1 cellular context compared by ENCODE assay signal in the genomic region with DNA sequence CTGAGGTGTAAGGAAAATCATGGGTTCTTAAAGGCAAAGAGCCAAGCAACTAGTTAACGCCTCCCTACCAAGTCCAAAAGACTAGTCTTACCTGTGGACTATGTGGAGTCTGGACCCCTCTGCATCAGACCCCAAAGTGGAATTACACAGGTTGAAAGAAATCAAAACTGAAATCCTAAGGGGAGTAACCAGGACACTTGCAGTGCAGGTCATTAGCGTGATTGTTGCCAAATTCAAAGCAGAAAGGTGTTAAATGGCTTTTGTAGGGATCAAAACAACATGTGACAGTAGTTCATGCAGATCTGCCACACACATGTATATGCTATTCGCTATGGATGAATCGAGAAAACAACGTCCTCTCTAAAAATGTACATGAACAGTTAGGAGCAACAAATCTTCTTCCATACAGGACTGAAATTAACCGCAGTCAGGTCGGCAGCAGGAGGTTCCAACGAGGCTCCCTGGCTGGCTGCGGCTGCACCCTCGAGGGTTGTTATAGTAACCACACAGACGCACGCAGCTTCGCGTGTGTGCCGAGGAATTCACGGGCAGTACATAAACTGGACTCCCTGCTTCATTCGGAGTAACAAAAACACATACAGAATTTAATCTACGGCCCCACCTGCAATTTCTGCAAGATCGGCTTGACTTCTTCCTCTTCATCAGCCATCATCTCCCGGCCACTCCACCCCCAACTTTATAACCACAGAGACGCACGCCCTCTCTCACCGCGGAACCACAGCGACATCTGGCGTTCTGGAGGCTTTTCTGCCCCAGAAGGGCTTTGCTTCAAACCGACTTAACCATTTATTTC.
TF ChIP-seq lines count a peak whose summit lies in the region.

A gene with protein sequence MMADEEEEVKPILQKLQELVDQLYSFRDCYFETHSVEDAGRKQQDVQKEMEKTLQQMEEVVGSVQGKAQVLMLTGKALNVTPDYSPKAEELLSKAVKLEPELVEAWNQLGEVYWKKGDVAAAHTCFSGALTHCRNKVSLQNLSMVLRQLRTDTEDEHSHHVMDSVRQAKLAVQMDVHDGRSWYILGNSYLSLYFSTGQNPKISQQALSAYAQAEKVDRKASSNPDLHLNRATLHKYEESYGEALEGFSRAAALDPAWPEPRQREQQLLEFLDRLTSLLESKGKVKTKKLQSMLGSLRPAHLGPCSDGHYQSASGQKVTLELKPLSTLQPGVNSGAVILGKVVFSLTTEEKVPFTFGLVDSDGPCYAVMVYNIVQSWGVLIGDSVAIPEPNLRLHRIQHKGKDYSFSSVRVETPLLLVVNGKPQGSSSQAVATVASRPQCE (minus strand): TSS at position 687 of the 814 bp plus-strand sequence. CDS start 14 bp downstream, at position 673.

TF ChIP-seq in liver, 16 proteins besides CTCF, POLR2A, EP300 and RAD21 (continued from another document):
- peak; percentile 45 for TF ChIP-seq SP1 (IDR thresholded peaks at IDR 0.05)
- peak; percentile 92 for TF ChIP-seq YY1 (IDR thresholded peaks at IDR 0.05)
- TF ChIP-seq, protein P1, sequence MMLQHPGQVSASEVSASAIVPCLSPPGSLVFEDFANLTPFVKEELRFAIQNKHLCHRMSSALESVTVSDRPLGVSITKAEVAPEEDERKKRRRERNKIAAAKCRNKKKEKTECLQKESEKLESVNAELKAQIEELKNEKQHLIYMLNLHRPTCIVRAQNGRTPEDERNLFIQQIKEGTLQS (IDR thresholded peaks at IDR 0.05), result no peak
- TF ChIP-seq FOXA2 (IDR thresholded peaks at IDR 0.05), result no peak
- TF ChIP-seq TAF1 (conservative IDR thresholded peaks at IDR 0.05), result no peak
